In the genomic region with DNA sequence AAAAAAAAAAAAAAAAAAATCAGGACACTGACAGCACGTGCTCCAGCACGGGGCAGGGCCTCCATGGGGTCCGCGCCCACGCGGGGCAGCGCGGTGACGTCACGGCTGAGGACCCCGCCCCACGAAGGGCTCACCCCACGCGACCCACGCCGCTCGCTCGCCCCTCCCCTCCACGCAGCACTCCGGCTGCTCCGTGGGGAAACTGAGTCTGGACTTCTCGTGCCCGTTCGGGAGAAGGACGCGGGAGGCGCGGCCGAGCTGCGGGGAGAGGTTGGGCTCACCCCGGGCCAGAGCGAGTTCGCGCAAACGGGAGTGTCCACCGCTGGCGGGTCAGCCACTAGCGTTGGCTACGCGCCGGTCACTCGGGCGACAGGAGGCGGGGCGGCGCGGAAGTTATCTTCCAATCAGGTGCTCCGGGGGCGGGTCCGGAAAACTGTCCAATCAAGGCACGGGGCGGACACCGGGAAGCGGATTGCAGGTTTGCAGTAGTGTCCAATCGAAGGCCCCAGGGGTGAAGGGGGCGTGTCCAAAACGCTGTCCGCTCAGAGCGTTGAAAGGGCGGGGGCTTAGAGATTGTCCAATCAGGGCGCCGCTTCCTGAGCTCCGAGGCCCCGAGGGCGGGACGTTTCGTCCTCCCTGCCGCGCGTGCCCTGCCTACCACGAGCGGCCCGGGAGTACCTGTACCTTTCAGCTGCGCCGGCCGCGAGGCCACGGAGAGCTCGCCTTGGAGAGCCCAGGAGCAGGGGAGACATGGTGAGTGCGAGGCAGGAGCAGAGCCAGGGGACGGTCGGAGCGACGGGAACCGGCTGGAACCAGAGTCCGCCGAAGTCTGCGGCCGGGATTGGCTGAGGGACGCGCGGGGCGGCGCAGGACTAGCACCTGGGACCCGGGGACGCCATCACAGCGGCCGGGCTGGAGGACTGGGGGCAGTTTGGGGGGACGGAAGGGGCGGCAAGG, we compare ENCODE assay signal across 1 cellular context.
A peak's percentile ranks its signal among the peaks of the same experiment; 100 is the strongest.
TF ChIP-seq lines count a peak whose summit lies in the region.

A gene (plus strand): TSS at position 633 of the 957 bp plus-strand sequence. CDS start 118 bp downstream, at position 751.

TF ChIP-seq in liver, 16 proteins besides CTCF, POLR2A, EP300 and RAD21 (continued from another document):
- TF ChIP-seq, protein P1, sequence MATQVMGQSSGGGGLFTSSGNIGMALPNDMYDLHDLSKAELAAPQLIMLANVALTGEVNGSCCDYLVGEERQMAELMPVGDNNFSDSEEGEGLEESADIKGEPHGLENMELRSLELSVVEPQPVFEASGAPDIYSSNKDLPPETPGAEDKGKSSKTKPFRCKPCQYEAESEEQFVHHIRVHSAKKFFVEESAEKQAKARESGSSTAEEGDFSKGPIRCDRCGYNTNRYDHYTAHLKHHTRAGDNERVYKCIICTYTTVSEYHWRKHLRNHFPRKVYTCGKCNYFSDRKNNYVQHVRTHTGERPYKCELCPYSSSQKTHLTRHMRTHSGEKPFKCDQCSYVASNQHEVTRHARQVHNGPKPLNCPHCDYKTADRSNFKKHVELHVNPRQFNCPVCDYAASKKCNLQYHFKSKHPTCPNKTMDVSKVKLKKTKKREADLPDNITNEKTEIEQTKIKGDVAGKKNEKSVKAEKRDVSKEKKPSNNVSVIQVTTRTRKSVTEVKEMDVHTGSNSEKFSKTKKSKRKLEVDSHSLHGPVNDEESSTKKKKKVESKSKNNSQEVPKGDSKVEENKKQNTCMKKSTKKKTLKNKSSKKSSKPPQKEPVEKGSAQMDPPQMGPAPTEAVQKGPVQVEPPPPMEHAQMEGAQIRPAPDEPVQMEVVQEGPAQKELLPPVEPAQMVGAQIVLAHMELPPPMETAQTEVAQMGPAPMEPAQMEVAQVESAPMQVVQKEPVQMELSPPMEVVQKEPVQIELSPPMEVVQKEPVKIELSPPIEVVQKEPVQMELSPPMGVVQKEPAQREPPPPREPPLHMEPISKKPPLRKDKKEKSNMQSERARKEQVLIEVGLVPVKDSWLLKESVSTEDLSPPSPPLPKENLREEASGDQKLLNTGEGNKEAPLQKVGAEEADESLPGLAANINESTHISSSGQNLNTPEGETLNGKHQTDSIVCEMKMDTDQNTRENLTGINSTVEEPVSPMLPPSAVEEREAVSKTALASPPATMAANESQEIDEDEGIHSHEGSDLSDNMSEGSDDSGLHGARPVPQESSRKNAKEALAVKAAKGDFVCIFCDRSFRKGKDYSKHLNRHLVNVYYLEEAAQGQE (IDR thresholded peaks at IDR 0.05) = peak; percentile 14
